8 cellular contexts compared by ENCODE assay signal in the genomic region with DNA sequence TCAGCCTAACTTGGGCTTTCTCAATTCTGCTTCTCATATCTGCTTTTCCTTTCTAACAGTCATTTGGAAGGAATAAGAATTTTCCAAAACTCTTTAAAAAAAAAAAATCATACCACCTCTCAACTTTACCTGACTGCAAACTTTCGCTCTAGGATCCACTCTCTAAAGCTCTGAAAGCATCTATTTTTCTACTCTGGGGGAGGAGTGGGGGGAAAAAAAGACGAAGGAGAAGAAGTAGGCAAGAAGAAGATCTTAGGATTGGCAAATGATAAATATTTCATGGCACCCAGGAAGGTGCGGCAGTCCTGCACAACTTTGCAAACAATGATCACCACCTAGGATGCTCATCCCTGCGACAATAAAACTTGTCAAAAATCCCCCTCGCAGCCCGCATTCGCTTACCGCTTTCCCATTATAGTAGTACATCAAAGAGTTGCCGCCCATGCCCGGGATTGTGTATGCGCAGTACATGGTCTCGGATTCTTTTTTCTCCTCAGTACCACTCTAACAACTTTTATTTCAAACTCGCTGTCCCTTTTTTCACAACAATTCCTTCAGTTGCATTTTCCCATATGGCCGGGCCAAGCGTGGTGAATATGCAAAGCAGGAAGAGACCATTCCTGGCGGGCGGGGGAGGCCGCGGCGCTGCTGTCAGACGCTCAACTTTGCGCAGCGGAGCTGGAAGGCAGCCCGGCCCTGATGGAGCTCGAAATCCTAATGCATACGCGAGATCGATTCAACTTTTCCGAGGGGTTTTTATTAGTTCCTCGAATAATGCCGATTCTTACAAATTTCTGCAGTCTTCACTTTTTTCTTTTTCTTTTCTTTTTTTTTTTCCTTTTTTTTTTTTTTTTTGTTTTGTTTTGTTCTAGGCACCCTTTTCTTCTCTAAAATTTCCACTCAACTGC.
DNase-seq lines count a peak whose midpoint lies in the region; ATAC-seq and TF ChIP-seq lines count a peak whose summit lies in the region.

No MANE protein-coding gene starts in this region.

- intact Hi-C loops in A673 (cut with micrococcal nuclease; ENCODE audit: unreplicated experiment) = loop anchor here (5.0 kb wide), 2 partner anchors 81 to 84 kb away; no protein-coding TSS in a partner anchor
- intact Hi-C loops in esophagus squamous epithelium (cut with DNase I) = no loop called here

- POLR2A ChIA-PET in A673 (lab: Charles Lee; ENCODE audit: low non-redundant PET) = interaction anchor here (0.6 to 0.7 kb wide), 2 partner anchors 28 to 35 kb away, joined by 6 to 22 read pairs; no protein-coding TSS in a partner anchor
- POLR2A ChIA-PET in activated CD4-positive, alpha-beta T cell treated with anti-CD3 and anti-CD28 coated beads, Interleukin-2, amount 10 ng/mL, durations not matched to agents 7 days and 5 days (lab: Charles Lee) = no interaction called here

- peak; percentile 63 for ATAC-seq in HG02763 (IDR thresholded peaks at IDR 0.05; ENCODE audit: unreplicated experiment)

- no peaks in the 10 kb centered on the region for H3K9me3 Mint-ChIP-seq in activated CD4-positive, alpha-beta T cell treated with anti-CD3 and anti-CD28 coated beads, Interleukin-2, amount 10 ng/mL, durations not matched to agents 7 days and 5 days

- H3K4me3 Mint-ChIP-seq in activated CD4-positive, alpha-beta T cell treated with anti-CD3 and anti-CD28 coated beads, Interleukin-2, amount 10 ng/mL, durations not matched to agents 7 days and 5 days = peak overlapping the region; percentile 59

- H3K27me3 Mint-ChIP-seq in activated CD4-positive, alpha-beta T cell treated with anti-CD3 and anti-CD28 coated beads, Interleukin-2, amount 10 ng/mL, durations not matched to agents 7 days and 5 days = peaks cover 43% of the 10 kb centered on the region

- H3K27me3 ChIP-seq in A673 (replicated peaks; ENCODE audit: insufficient read depth, low read depth, low read length, poor library complexity) (no peaks in the 10 kb centered on the region), esophagus squamous epithelium (no peaks in the 10 kb centered on the region), mucosa of stomach (ENCODE audit: control insufficient read depth, insufficient read depth, low read length) (peaks cover 47% of the 10 kb centered on the region), subcutaneous abdominal adipose tissue (ENCODE audit: control insufficient read depth in 5 of 5, insufficient read depth in 4 of 5, low read length in 5 of 5) (no peaks in the 10 kb centered on the region)

- CTCF ChIA-PET in A673 (lab: Charles Lee) = interaction anchor here (0.7 kb wide), 1 partner anchor 330 kb away, joined by 8 read pairs; no protein-coding TSS in a partner anchor
- CTCF ChIA-PET in activated CD4-positive, alpha-beta T cell treated with anti-CD3 and anti-CD28 coated beads, Interleukin-2, amount 10 ng/mL, durations not matched to agents 7 days and 5 days (lab: Charles Lee) = interaction anchor here (0.6 kb wide), 1 partner anchor 13 kb away, joined by 3 read pairs; no protein-coding TSS in a partner anchor

- WGBS in esophagus squamous epithelium, 2 donors = 1 to 3% methylated on average over 27 to 31 of the region's 31 CpGs

- H3K9me3 ChIP-seq in A673 (ENCODE audit: low read depth, low read length, poor library complexity, severe bottlenecking) (no peaks in the 10 kb centered on the region), esophagus squamous epithelium (no peaks in the 10 kb centered on the region), mucosa of stomach (ENCODE audit: control insufficient read depth, low read length) (no peaks in the 10 kb centered on the region), subcutaneous abdominal adipose tissue (ENCODE audit: control insufficient read depth in 5 of 5, low read length in 5 of 5) (no peaks in the 10 kb centered on the region)

- H3K4me3 ChIP-seq in A673 (ENCODE audit: low read depth, low read length, poor library complexity, severe bottlenecking) = peak overlapping the region; percentile 60
- peak overlapping the region; percentile 46 to 78 (median 57) for H3K4me3 ChIP-seq in esophagus squamous epithelium
- no peak overlapping the region for H3K4me3 ChIP-seq in mucosa of stomach (ENCODE audit: low read length)
- H3K4me3 ChIP-seq in subcutaneous abdominal adipose tissue (ENCODE audit: low read depth in 1 of 5, low read length in 5 of 5) = peak overlapping the region; percentile 83 to 93 (median 87)

- DNase-seq in A673 (ENCODE audit: low spot score) (peak; percentile 96), GM13976 (ENCODE audit: low spot score) (peak; percentile 47), NCI-H146 treated with DMSO at 0.1 percent for 48 hours (lab: John Stamatoyannopoulos, UW; ENCODE audit: unreplicated experiment) (peak; percentile 81), esophagus squamous epithelium (lab: John Stamatoyannopoulos, UW) (peak; percentile 29)
- DNase-seq in activated CD4-positive, alpha-beta T cell treated with anti-CD3 and anti-CD28 coated beads, Interleukin-2, amount 10 ng/mL, durations not matched to agents 7 days and 5 days = peak; percentile 31

- peaks cover 9% of the 10 kb centered on the region for H3K4me1 Mint-ChIP-seq in activated CD4-positive, alpha-beta T cell treated with anti-CD3 and anti-CD28 coated beads, Interleukin-2, amount 10 ng/mL, durations not matched to agents 7 days and 5 days

- TF ChIP-seq POLR2A in esophagus squamous epithelium (IDR thresholded peaks at IDR 0.05) = no peak

- no peaks in the 10 kb centered on the region for H3K36me3 Mint-ChIP-seq in activated CD4-positive, alpha-beta T cell treated with anti-CD3 and anti-CD28 coated beads, Interleukin-2, amount 10 ng/mL, durations not matched to agents 7 days and 5 days (ENCODE audit: low read depth)

- BruUV-seq in A673 (replicated peaks; lab: Mats Ljungman, UMichigan) = TSS peak; percentile 56

- H3K27ac ChIP-seq in A673 (ENCODE audit: low read depth, low read length, poor library complexity, severe bottlenecking) (peak overlapping the region; percentile 89), esophagus squamous epithelium (peak overlapping the region; percentile 83 to 97 (median 89)), subcutaneous abdominal adipose tissue (ENCODE audit: low read depth, low read length) (peak overlapping the region; percentile 91)

- H3K9ac ChIP-seq in mucosa of stomach (ENCODE audit: low read length) (peak overlapping the region; percentile 32), subcutaneous abdominal adipose tissue (ENCODE audit: low read length in 5 of 5) (peak overlapping the region; percentile 60 to 89 (median 82))

- no peak overlapping the region for H3K27ac Mint-ChIP-seq in activated CD4-positive, alpha-beta T cell treated with anti-CD3 and anti-CD28 coated beads, Interleukin-2, amount 10 ng/mL, durations not matched to agents 7 days and 5 days

- H3K36me3 ChIP-seq in A673 (ENCODE audit: insufficient read depth, low read length, poor library complexity, severe bottlenecking) = no peaks in the 10 kb centered on the region
- H3K36me3 ChIP-seq in esophagus squamous epithelium = no peaks in the 10 kb centered on the region
- no peaks in the 10 kb centered on the region for H3K36me3 ChIP-seq in mucosa of stomach (ENCODE audit: control insufficient read depth, insufficient read depth, low read length)
- no peaks in the 10 kb centered on the region for H3K36me3 ChIP-seq in subcutaneous abdominal adipose tissue (ENCODE audit: control insufficient read depth in 5 of 5, insufficient read depth in 5 of 5, low read length in 5 of 5)

- peaks cover 42% of the 10 kb centered on the region for H3K4me1 ChIP-seq in A673 (ENCODE audit: insufficient read depth, low read length, poor library complexity, severe bottlenecking)
- peaks cover 3 to 56% (median 4%) of the 10 kb centered on the region in 3 donors for H3K4me1 ChIP-seq in esophagus squamous epithelium
- H3K4me1 ChIP-seq in mucosa of stomach (ENCODE audit: control insufficient read depth, insufficient read depth, low read length) = no peaks in the 10 kb centered on the region
- peaks cover 0 to 61% (median 49%) of the 10 kb centered on the region in 5 donors for H3K4me1 ChIP-seq in subcutaneous abdominal adipose tissue (ENCODE audit: control insufficient read depth in 5 of 5, insufficient read depth in 5 of 5, low read length in 5 of 5)

- TF ChIP-seq CTCF in A673 (conservative IDR thresholded peaks at IDR 0.05; ENCODE audit: low read depth, low read length) (no peak), GM13976 (IDR thresholded peaks at IDR 0.05; ENCODE audit: borderline replicate concordance, control extremely low read depth, extremely low read depth, insufficient read depth, missing control alignments) (no peak), esophagus squamous epithelium (IDR thresholded peaks at IDR 0.05) (no peak)

- in situ Hi-C loops in GM13976 (cut with MboI; ENCODE audit: low sequenced_read_pairs, unreplicated experiment) = loop anchor here (10.0 kb wide), 1 partner anchor 77 kb away; no protein-coding TSS in a partner anchor

Comparison
In these comparisons a context has a peak if more than half of its experiments do, and no peak if none do; other contexts are left out.
1. DNase-seq: peak in every context shown above with its lines; median percentile 96 in A673; 81 in NCI-H146 treated with DMSO at 0.1 percent for 48 hours; 47 in GM13976; 31 in activated CD4-positive, alpha-beta T cell treated with anti-CD3 and anti-CD28 coated beads, Interleukin-2, amount 10 ng/mL, durations not matched to agents 7 days and 5 days; 29 in esophagus squamous epithelium.